In genomic region chr20:55386686-55387085, GRCh38 we compare ENCODE assay signal across 13 cellular contexts.
"Had no signal": no experiment of that assay in that cellular context is flagged by ENCODE, and none has a peak within 500 bp of the region (broad histone marks: within the 10 kb centered on the region; RNA-seq: fewer than 3 reads in every experiment).

No MANE protein-coding gene starts in this region.

- FAIRE-seq: endometrium had no signal

- H3K27me3 ChIP-seq: adrenal gland, colonic mucosa, esophagus squamous epithelium had no signal

- H3K27ac ChIP-seq: adrenal gland, colonic mucosa, esophagus squamous epithelium had no signal

- H3K4me3 ChIP-seq: adrenal gland, colonic mucosa, esophagus squamous epithelium, lung had no signal

- DNase-seq: activated CD4-positive, alpha-beta memory T cell treated with anti-CD3 and anti-CD28 coated beads for 36 hours; activated CD4-positive, alpha-beta T cell treated with anti-CD3 and anti-CD28 coated beads for 1 hour; activated naive CD4-positive, alpha-beta T cell treated with anti-CD3 and anti-CD28 coated beads, Interleukin-2, amount 10 ng/mL, durations not matched to agents 7 days and 5 days; activated T-cell treated with anti-CD3 and anti-CD28 coated beads, Interleukin-2, amount 50 U/mL, for 24 hours; adrenal gland; central memory CD4-positive, alpha-beta T cell; colonic mucosa; esophagus squamous epithelium; foreskin fibroblast; immature natural killer cell; left colon had no signal

- H3K9me3 ChIP-seq: adrenal gland, colonic mucosa, esophagus squamous epithelium had no signal

- H3K4me1 ChIP-seq: adrenal gland, colonic mucosa, esophagus squamous epithelium had no signal

- H3K36me3 ChIP-seq: adrenal gland, colonic mucosa, esophagus squamous epithelium had no signal
